ENCODE assay signal across 9 cellular contexts in the genomic region with DNA sequence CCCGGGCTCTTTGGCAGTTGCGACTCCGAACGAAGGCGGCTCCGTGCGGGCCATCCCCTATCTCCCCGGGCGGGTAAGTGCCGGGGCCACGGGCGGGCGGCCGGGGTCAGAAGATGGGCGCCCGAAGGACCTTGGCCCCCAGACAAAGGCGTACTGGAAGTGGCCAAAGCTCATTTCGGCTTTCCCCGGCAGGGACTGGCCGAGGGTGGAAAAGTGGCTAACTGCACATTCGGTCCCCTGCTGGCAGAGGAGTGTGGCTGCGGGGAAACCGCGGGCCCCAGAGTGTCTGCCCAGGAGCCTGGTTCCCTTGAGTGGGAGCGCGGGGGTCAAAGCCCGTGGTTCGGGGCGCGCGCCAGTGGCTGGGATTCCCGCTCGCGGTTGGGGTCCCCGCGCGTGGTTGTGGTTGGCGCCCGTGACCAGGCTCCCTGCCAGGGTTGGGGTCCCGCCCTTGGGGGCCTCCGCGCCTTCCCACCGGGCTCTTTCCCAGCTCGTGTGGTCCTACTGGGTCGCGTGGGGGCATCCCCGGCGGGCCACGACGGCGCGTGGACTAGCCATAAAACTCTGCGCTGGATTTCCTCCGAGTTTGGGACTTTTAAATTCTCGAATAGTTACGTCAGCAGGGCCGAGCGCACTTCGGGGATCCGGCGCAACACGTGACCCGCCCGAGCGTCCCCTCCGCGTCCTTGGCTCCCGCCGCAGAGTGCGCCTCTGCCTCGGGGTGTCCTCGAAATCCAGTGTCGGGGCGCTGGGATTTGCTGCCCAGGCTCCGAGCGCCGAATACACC.
A peak's percentile ranks its signal among the peaks of the same experiment; 100 is the strongest.
DNase-seq lines count a peak whose midpoint lies in the region; ATAC-seq and TF ChIP-seq lines count a peak whose summit lies in the region.
"Had no signal": no experiment of that assay in that cellular context is flagged by ENCODE, and none has a peak within 500 bp of the region (broad histone marks: within the 10 kb centered on the region; RNA-seq: fewer than 3 reads in every experiment).

No MANE protein-coding gene starts in this region.

- peak in 2 of 4 experiments; percentile 39 to 56 for TF ChIP-seq CTCF in prostate gland (IDR thresholded peaks at IDR 0.05)

- under 1% methylated on average over 62 of the region's 77 CpGs for WGBS in prostate gland

- no peak for ATAC-seq in activated T-helper 17 cell treated with anti-CD3 and anti-CD28 coated beads, Interleukin-2, amount 50 U/mL, for 72 hours (replicated peaks)
- peak; percentile 63 for ATAC-seq in Right ventricle myocardium superior (ENCODE audit: poor library complexity)

- H3K4me1 ChIP-seq in HUES6 (ENCODE audit: control insufficient read depth, insufficient read depth, low read length): peaks cover 18% of the 10 kb centered on the region
- peaks cover 3% of the 10 kb centered on the region for H3K4me1 ChIP-seq in prostate gland (replicated peaks)

- peak overlapping the region; percentile 85 for H3K9ac ChIP-seq in HUES6 (ENCODE audit: low read length)

- H3K4me3 ChIP-seq in HUES6 (ENCODE audit: low read depth, low read length): peak overlapping the region; percentile 84
- H3K4me3 ChIP-seq in prostate gland: peak overlapping the region; percentile 55 to 56

- H3K27me3 Mint-ChIP-seq in activated T-helper 17 cell treated with anti-CD3 and anti-CD28 coated beads, Interleukin-2, amount 50 U/mL, for 72 hours: peaks cover 43% of the 10 kb centered on the region

- H3K36me3 ChIP-seq in HUES6 (ENCODE audit: control insufficient read depth, insufficient read depth, low read length) (no peaks in the 10 kb centered on the region), prostate gland (no peaks in the 10 kb centered on the region)

- no peaks in the 10 kb centered on the region for H3K9me3 Mint-ChIP-seq in activated T-helper 17 cell treated with anti-CD3 and anti-CD28 coated beads, Interleukin-2, amount 50 U/mL, for 72 hours

- no peak overlapping the region for H3K27ac Mint-ChIP-seq in activated T-helper 17 cell treated with anti-CD3 and anti-CD28 coated beads, Interleukin-2, amount 50 U/mL, for 72 hours
- H3K27ac Mint-ChIP-seq: CD4-positive, CD25-positive, alpha-beta regulatory T cell had no signal

- H3K4me3 Mint-ChIP-seq in activated T-helper 17 cell treated with anti-CD3 and anti-CD28 coated beads, Interleukin-2, amount 50 U/mL, for 72 hours: peak overlapping the region; percentile 9

- DNase-seq in DMS79 treated with DMSO at 0.1 percent for 48 hours (lab: John Stamatoyannopoulos, UW) (peak; percentile 40), DMS79 (lab: John Stamatoyannopoulos, UW) (no peak), Right ventricle myocardium superior (peak; percentile 79), prostate gland (ENCODE audit: low spot score) (peak; percentile 83), NCI-H1436 (lab: John Stamatoyannopoulos, UW) (no peak), GDM1 (lab: John Stamatoyannopoulos, UW) (no peak)
- DNase-seq: CD4-positive, CD25-positive, alpha-beta regulatory T cell had no signal

- peak; percentile 95 for TF ChIP-seq POLR2A in prostate gland (IDR thresholded peaks at IDR 0.05)

- H3K9me3 ChIP-seq in HUES6 (ENCODE audit: control insufficient read depth, insufficient read depth, low read depth, low read length) (no peaks in the 10 kb centered on the region), prostate gland (no peaks in the 10 kb centered on the region)

- no peaks in the 10 kb centered on the region for H3K4me1 Mint-ChIP-seq in activated T-helper 17 cell treated with anti-CD3 and anti-CD28 coated beads, Interleukin-2, amount 50 U/mL, for 72 hours

- H3K36me3 Mint-ChIP-seq in activated T-helper 17 cell treated with anti-CD3 and anti-CD28 coated beads, Interleukin-2, amount 50 U/mL, for 72 hours (ENCODE audit: low read depth): no peaks in the 10 kb centered on the region
- H3K36me3 Mint-ChIP-seq: CD4-positive, CD25-positive, alpha-beta regulatory T cell had no signal

- H3K27me3 ChIP-seq in HUES6 (ENCODE audit: control insufficient read depth, insufficient read depth, low read length) (0 out of 2 replicates have a peak, but pooled peaks cover 4% of the 10 kb centered on the region), prostate gland (replicated peaks; ENCODE audit: insufficient read depth) (no peaks in the 10 kb centered on the region)

- H3K27ac ChIP-seq in HUES6 (ENCODE audit: low read depth, low read length): peak overlapping the region; percentile 85; the same call in 1 of the 2 replicates
- H3K27ac ChIP-seq in prostate gland: peak overlapping the region; percentile 96 to 99

- intact Hi-C loops in Right ventricle myocardium superior (cut with DNase I) (loop anchor here (2.0 kb wide), 1 partner anchor 61 kb away; no protein-coding TSS in a partner anchor), prostate gland (cut with DNase I) (loop anchor here (2.0 to 10.0 kb wide), 4 partner anchors 59 to 1169 kb away; no protein-coding TSS in a partner anchor)

Comparison
In these comparisons a context has a peak if more than half of its experiments do, and no peak if none do; other contexts are left out.
1. DNase-seq: peak in DMS79 treated with DMSO at 0.1 percent for 48 hours (single experiment), Right ventricle myocardium superior (single experiment) and prostate gland (single experiment); none in DMS79 (single experiment), NCI-H1436 (single experiment) and GDM1 (single experiment).